In the genomic region with DNA sequence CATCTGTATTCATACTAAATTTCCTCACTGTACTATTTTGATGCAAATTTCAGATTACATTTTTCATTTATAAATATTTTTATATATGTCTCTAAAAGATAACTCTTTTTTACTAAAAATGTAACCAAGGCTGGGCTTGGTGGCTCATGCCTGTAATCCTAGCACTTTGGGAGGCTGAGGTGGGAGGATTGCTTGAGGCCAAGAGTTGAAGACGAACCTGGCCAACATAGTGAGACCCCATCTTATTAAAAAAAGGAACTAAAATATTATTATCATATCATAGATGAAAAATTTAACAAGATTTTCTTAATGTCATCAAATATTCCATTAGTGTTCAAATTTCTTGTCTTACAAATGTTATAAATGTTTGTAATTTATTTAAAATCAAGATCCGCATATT, we compare ENCODE assay signal across 36 cellular contexts. TPM values are rescaled to one million over a fixed set of nuclear protein-coding genes. Genes with fewer than 3 reads are reported as not detected.
"Had no signal": no experiment of that assay in that cellular context is flagged by ENCODE, and none has a peak within 500 bp of the region (broad histone marks: within the 10 kb centered on the region; RNA-seq: fewer than 3 reads in every experiment).

No MANE protein-coding gene starts in this region.

- H3K36me3 ChIP-seq: MG63 had no signal

- DNase-seq: Karpas-422, Kasumi-1, MG63, MM.1S, MV-4-11, NCI-H1048, NCI-H1092, NCI-H1092 treated with DMSO at 0.1 percent for 48 hours, NCI-H1105, NCI-H1105 treated with DMSO at 0.1 percent for 48 hours, NCI-H1417, NCI-H1417 treated with DMSO at 0.1 percent for 48 hours, NCI-H1436, NCI-H1436 treated with DMSO at 0.1 percent for 48 hours, NCI-H146, NCI-H1694, NCI-H1694 treated with DMSO at 0.1 percent for 48 hours, NCI-H187, NCI-H187 treated with DMSO at 0.1 percent for 48 hours, NCI-H1930, NCI-H2029, NCI-H2029 treated with DMSO at 0.1 percent for 48 hours, NCI-H2081, NCI-H2081 treated with DMSO at 0.1 percent for 48 hours, NCI-H2107, NCI-H2171, NCI-H2171 treated with DMSO at 0.1 percent for 48 hours, NCI-H2227 treated with DMSO at 0.1 percent for 48 hours, NCI-H226, NCI-H345, NCI-H446, NCI-H446 treated with DMSO at 0.1 percent for 48 hours, NCI-H510A, NCI-H510A treated with DMSO at 0.1 percent for 48 hours had no signal

- H3K4me3 ChIP-seq: MG63 had no signal

- H3K27me3 ChIP-seq: MG63 had no signal

RNA-seq across cellular contexts. Expression of gene TTBK1, which starts 7.4 kb away (rescaled TPM):
- total RNA-seq: MCF 10A, NCI-H460 had no signal
